14 cellular contexts compared by ENCODE assay signal in genomic region chrX:119688856-119689455, GRCh38. TPM values are rescaled to one million over a fixed set of nuclear protein-coding genes. Genes with fewer than 3 reads are reported as not detected.
DNase-seq lines count a peak whose midpoint lies in the region; ATAC-seq and TF ChIP-seq lines count a peak whose summit lies in the region.
"Had no signal": no experiment of that assay in that cellular context is flagged by ENCODE, and none has a peak within 500 bp of the region (broad histone marks: within the 10 kb centered on the region; RNA-seq: fewer than 3 reads in every experiment).

No MANE protein-coding gene starts in this region.

- intact Hi-C loops in spleen (cut with DNase I; ENCODE audit: low total_unique reads) (no loop called here), lower leg skin (cut with DNase I; ENCODE audit: low total_unique reads) (no loop called here)

- DNase-seq in activated CD4-positive, alpha-beta T cell treated with anti-CD3 and anti-CD28 coated beads for 1 hour, result peak; percentile 24
- DNase-seq in activated CD4-positive, alpha-beta T cell treated with anti-CD3 and anti-CD28 coated beads, Interleukin-2, amount 50 U/mL, for 48 hours, result no peak
- DNase-seq in Peyer's patch (peak in 1 of 3 donors; percentile 47), spleen (no peak), activated gamma-delta T cell treated with Interleukin-2 at 50 U/mL for 16 hours (no peak), lower leg skin (ENCODE audit: low spot score in 2 of 2) (no peak), NCI-H1092 (lab: John Stamatoyannopoulos, UW) (no peak)
- DNase-seq in activated naive CD4-positive, alpha-beta T cell treated with anti-CD3 and anti-CD28 coated beads, Interleukin-2, amount 50 U/mL, for 72 hours (ENCODE audit: low spot score in 2 of 2), result no peak
- DNase-seq: 8988T, esophagus squamous epithelium, mesendoderm, NCI-H1930, substantia nigra, SW 1271 had no signal

- peak overlapping the region; percentile 95 to 96 for H3K27ac Mint-ChIP-seq in activated naive CD4-positive, alpha-beta T cell treated with anti-CD3 and anti-CD28 coated beads, Interleukin-2, amount 50 U/mL, for 72 hours

- H3K4me3 ChIP-seq in Peyer's patch (peak overlapping the region in 1 of 4 donors; percentile 6), spleen (peak overlapping the region in 2 of 8 donors; percentile 19 to 96), lower leg skin (ENCODE audit: low read depth, poor library complexity, severe bottlenecking) (no peak overlapping the region)
- H3K4me3 ChIP-seq: esophagus squamous epithelium had no signal

- peak overlapping the region in 3 of 4 donors; percentile 42 to 96 (median 44) for H3K27ac ChIP-seq in Peyer's patch
- peak overlapping the region in 7 of 8 donors; percentile 51 to 98 (median 93) for H3K27ac ChIP-seq in spleen

- H3K4me1 ChIP-seq in Peyer's patch (peaks cover 0 to 24% (median 6%) of the 10 kb centered on the region in 4 donors), spleen (peaks cover 38 to 86% (median 61%) of the 10 kb centered on the region in 6 donors)

- no peaks in the 10 kb centered on the region for H3K27me3 ChIP-seq in Peyer's patch
- no peaks in the 10 kb centered on the region for H3K27me3 ChIP-seq in spleen (replicated peaks in 1 of 7)
- H3K27me3 ChIP-seq: esophagus squamous epithelium had no signal

- WGBS in spleen, 5 donors, result 39 to 66% (median 55%) methylated on average over 5 to 6 of the region's 6 CpGs
- WGBS in lower leg skin, 2 donors, result 77 to 82% methylated on average over 4 to 6 of the region's 6 CpGs

- TF ChIP-seq CTCF in Peyer's patch (IDR thresholded peaks at IDR 0.05) (no peak), spleen (IDR thresholded peaks at IDR 0.05 in 8 of 11, conservative IDR thresholded peaks at IDR 0.05 in 3 of 11) (no peak), lower leg skin (IDR thresholded peaks at IDR 0.05) (no peak)

- no peaks in the 10 kb centered on the region for H3K9me3 ChIP-seq in Peyer's patch
- H3K9me3 ChIP-seq in spleen, result no peaks in the 10 kb centered on the region
- H3K9me3 ChIP-seq: esophagus squamous epithelium had no signal

- H3K36me3 Mint-ChIP-seq in activated naive CD4-positive, alpha-beta T cell treated with anti-CD3 and anti-CD28 coated beads, Interleukin-2, amount 50 U/mL, for 72 hours, result peaks cover 18 to 19% of the 10 kb centered on the region in 2 donors

- ATAC-seq in activated naive CD4-positive, alpha-beta T cell treated with anti-CD3 and anti-CD28 coated beads, Interleukin-2, amount 50 U/mL, for 72 hours, result peak; percentile 25 to 29

- H3K9me3 Mint-ChIP-seq in activated naive CD4-positive, alpha-beta T cell treated with anti-CD3 and anti-CD28 coated beads, Interleukin-2, amount 50 U/mL, for 72 hours, result no peaks in the 10 kb centered on the region

- TF ChIP-seq POLR2A in Peyer's patch (IDR thresholded peaks at IDR 0.05), result no peak
- TF ChIP-seq POLR2A in spleen (IDR thresholded peaks at IDR 0.05), result no peak
- no peak for TF ChIP-seq POLR2A in lower leg skin (IDR thresholded peaks at IDR 0.05)

- H3K36me3 ChIP-seq in Peyer's patch (no peaks in the 10 kb centered on the region), spleen (no peaks in the 10 kb centered on the region)
- H3K36me3 ChIP-seq: esophagus squamous epithelium had no signal

RNA-seq across cellular contexts. Expression of gene SEPTIN6, which starts 4.0 kb away (rescaled TPM):
- total RNA-seq in Peyer's patch, result 100 to 1,000 TPM in 1 of 4 donors, 10 to 100 TPM in 2, 1 to 10 TPM in 1; 4.9 to 116 (median 15.5) TPM
- total RNA-seq in activated naive CD4-positive, alpha-beta T cell treated with anti-CD3 and anti-CD28 coated beads, Interleukin-2, amount 50 U/mL, for 72 hours, result 100 to 1,000 TPM; 110 to 233 TPM
- total RNA-seq in spleen, result 100 to 1,000 TPM in 3 of 7 donors, 10 to 100 TPM in 4; 94.7 to 139 (median 99.8) TPM
- 10 to 100 TPM; 45.1 to 58.2 (median 50.8) TPM for polyA plus RNA-seq in spleen
- total RNA-seq in lower leg skin, result 10 to 100 TPM in 2 of 4 donors, 1 to 10 TPM in 2; 7.8 to 11.9 (median 10.4) TPM
